11 cellular contexts compared by ENCODE assay signal in genomic region chr10:113326160-113327111, GRCh38.
DNase-seq lines count a peak whose midpoint lies in the region; ATAC-seq, FAIRE-seq and TF ChIP-seq lines count a peak whose summit lies in the region.
"Had no signal": no experiment of that assay in that cellular context is flagged by ENCODE, and none has a peak within 500 bp of the region (broad histone marks: within the 10 kb centered on the region; RNA-seq: fewer than 3 reads in every experiment).

No MANE protein-coding gene starts in this region.

- no peaks in the 10 kb centered on the region for H3K36me3 Mint-ChIP-seq in type B pancreatic cell

- DNase-seq in DMS 273 (lab: John Stamatoyannopoulos, UW; ENCODE audit: unreplicated experiment), result peak; percentile 18
- no peak for DNase-seq in DMS 273 treated with DMSO at 0.1 percent for 48 hours (lab: John Stamatoyannopoulos, UW)
- DNase-seq in HCT116 (ENCODE audit: low read depth, low spot score), result peak; percentile 88
- DNase-seq in MG63, result peak; percentile 87
- peak; percentile 93 for DNase-seq in brain microvascular endothelial cell
- DNase-seq in mesenchymal stem cell, result peak; percentile 93
- DNase-seq in type B pancreatic cell (ENCODE audit: extremely low spot score, unreplicated experiment), result no peak
- DNase-seq in kidney, result no peak

- RAD21 ChIA-PET in HCT116 (lab: Charles Lee; ENCODE audit: low non-redundant PET in 1 of 2, low total read pairs in 2 of 2, uncharacterized antibody in 2 of 2, unreplicated experiment in 2 of 2), result no interaction called here

- peak overlapping the region; percentile 40 for H2AFZ ChIP-seq in HCT116 (ENCODE audit: low read depth, low read length, poor library complexity, severe bottlenecking)
- H2AFZ ChIP-seq in mesenchymal stem cell (ENCODE audit: low read depth, low read length), result no peak overlapping the region

- no peak overlapping the region for H4K91ac ChIP-seq in mesenchymal stem cell (ENCODE audit: low read length)

- no peak overlapping the region for H2AK5ac ChIP-seq in mesenchymal stem cell (ENCODE audit: low read length, severe bottlenecking)

- peak overlapping the region; percentile 60 for H3K4me2 ChIP-seq in HCT116 (ENCODE audit: low read length)
- H3K4me2 ChIP-seq in mesenchymal stem cell (ENCODE audit: low read length, poor library complexity, severe bottlenecking), result no peak overlapping the region

- H3K36me3 ChIP-seq in HCT116 (ENCODE audit: control insufficient read depth in 1 of 2, insufficient read depth in 2 of 2, low read length in 2 of 2) (no peaks in the 10 kb centered on the region), MG63 (no peaks in the 10 kb centered on the region), brain microvascular endothelial cell (replicated peaks) (no peaks in the 10 kb centered on the region), mesenchymal stem cell (ENCODE audit: control insufficient read depth in 1 of 2, insufficient read depth in 2 of 2, low read depth in 1 of 2, low read length in 2 of 2) (no peaks in the 10 kb centered on the region), kidney (ENCODE audit: control insufficient read depth in 1 of 2, insufficient read depth in 2 of 2, low read length in 2 of 2) (no peaks in the 10 kb centered on the region)
- H3K36me3 ChIP-seq: upper lobe of left lung had no signal

- H3K14ac ChIP-seq in mesenchymal stem cell (ENCODE audit: low read length in 2 of 2), result no peak overlapping the region

- H3K4me1 ChIP-seq in HCT116 (ENCODE audit: control insufficient read depth in 1 of 2, insufficient read depth in 2 of 2, low read length in 2 of 2), result peaks cover 18 to 20% of the 10 kb centered on the region in 2 experiments
- H3K4me1 ChIP-seq in mesenchymal stem cell (ENCODE audit: control insufficient read depth, insufficient read depth, low read depth, low read length), result peaks cover 4% of the 10 kb centered on the region
- H3K4me1 ChIP-seq in kidney (ENCODE audit: control insufficient read depth in 1 of 2, insufficient read depth in 1 of 2, low read depth in 1 of 2, low read length in 2 of 2), result no peaks in the 10 kb centered on the region
- H3K4me1 ChIP-seq: upper lobe of left lung had no signal

- CTCF ChIA-PET in HCT116 (lab: Charles Lee), result interaction anchor here (1.2 to 2.2 kb wide), 2 partner anchors 50 to 59 kb away, joined by 3 to 6 read pairs; no protein-coding TSS in a partner anchor

- TF ChIP-seq CTCF in HCT116 (IDR thresholded peaks at IDR 0.05 in 2 of 3, conservative IDR thresholded peaks at IDR 0.05 in 1 of 3; ENCODE audit: borderline replicate concordance in 1 of 3, insufficient read depth in 1 of 3, low read depth in 2 of 3, low read length in 2 of 3) (peak in 2 of 3 experiments; percentile 49 to 68; a peak in 3 of 6 replicates), brain microvascular endothelial cell (IDR thresholded peaks at IDR 0.05; ENCODE audit: low read depth, low read length, missing control alignments) (peak; percentile 59), type B pancreatic cell (conservative IDR thresholded peaks at IDR 0.05) (peak; percentile 62), kidney (IDR thresholded peaks at IDR 0.05; ENCODE audit: borderline replicate concordance, extremely low read depth, insufficient read depth) (no peak)

- H3K79me2 ChIP-seq in HCT116 (ENCODE audit: insufficient read depth, low read length), result no peaks in the 10 kb centered on the region

- H3K23ac ChIP-seq in mesenchymal stem cell (ENCODE audit: low read length in 2 of 2), result no peak overlapping the region

- peak; percentile 33 for TF ChIP-seq RAD21 in HCT116 (IDR thresholded peaks at IDR 0.05; ENCODE audit: low read depth)

- no peaks in the 10 kb centered on the region for H3K27me3 Mint-ChIP-seq in type B pancreatic cell

- no peak overlapping the region for H2BK15ac ChIP-seq in mesenchymal stem cell (ENCODE audit: low read depth, poor library complexity, severe bottlenecking)

- H3K4me3 Mint-ChIP-seq in type B pancreatic cell, result no peak overlapping the region
- H3K4me3 Mint-ChIP-seq: activated naive CD8-positive, alpha-beta T cell had no signal

- peak; percentile 90 for ATAC-seq in HCT116

- H3K9ac ChIP-seq in HCT116 (ENCODE audit: low read length) (no peak overlapping the region), mesenchymal stem cell (ENCODE audit: low read length) (peak overlapping the region; percentile 56), kidney (ENCODE audit: low read length in 2 of 2) (no peak overlapping the region)

- TF ChIP-seq POLR2A in HCT116 (IDR thresholded peaks at IDR 0.05; ENCODE audit: borderline replicate concordance, extremely low read depth, insufficient read depth, insufficient read length), result no peak

- peak overlapping the region; percentile 42 to 46 for H3K4ac ChIP-seq in mesenchymal stem cell (ENCODE audit: low read depth in 1 of 2, low read length in 2 of 2)

- intact Hi-C loops in HCT116 (cut with micrococcal nuclease) (no loop called here), kidney (cut with DNase I) (no loop called here)

- H3K9me3 Mint-ChIP-seq in type B pancreatic cell, result no peaks in the 10 kb centered on the region

- H4K20me1 ChIP-seq in HCT116 (ENCODE audit: insufficient read depth), result no peaks in the 10 kb centered on the region

- POLR2A ChIA-PET in HCT116 (lab: Charles Lee), result no interaction called here

- H3K27me3 ChIP-seq in HCT116 (ENCODE audit: insufficient read depth, low read length), result peaks cover 19% of the 10 kb centered on the region; the same call in 1 of the 2 replicates
- H3K27me3 ChIP-seq in MG63, result no peaks in the 10 kb centered on the region
- no peaks in the 10 kb centered on the region for H3K27me3 ChIP-seq in brain microvascular endothelial cell (replicated peaks)
- peaks cover 0 to 8% of the 10 kb centered on the region in 2 experiments for H3K27me3 ChIP-seq in mesenchymal stem cell (ENCODE audit: control insufficient read depth in 1 of 2, insufficient read depth in 1 of 2, low read length in 2 of 2)
- H3K27me3 ChIP-seq: upper lobe of left lung had no signal

- no TSS peak for BruUV-seq in HCT116 (replicated peaks; lab: Mats Ljungman, UMichigan)

- no peak overlapping the region for H3K18ac ChIP-seq in mesenchymal stem cell (ENCODE audit: low read depth in 1 of 2, low read length in 2 of 2)

- FAIRE-seq in kidney (lab: Jason Lieb, UNC), result no peak

- H4K8ac ChIP-seq in mesenchymal stem cell (ENCODE audit: low read length), result no peak overlapping the region

- H2BK12ac ChIP-seq in mesenchymal stem cell (ENCODE audit: low read length in 2 of 2), result no peak overlapping the region

- H3K9me3 ChIP-seq in HCT116 (ENCODE audit: control insufficient read depth in 1 of 2, insufficient read depth in 1 of 2, low read depth in 1 of 2, low read length in 2 of 2) (no peaks in the 10 kb centered on the region), MG63 (0 out of 2 replicates have a peak, but pooled peaks cover 2% of the 10 kb centered on the region), mesenchymal stem cell (ENCODE audit: control insufficient read depth, low read length) (no peaks in the 10 kb centered on the region), kidney (ENCODE audit: control insufficient read depth in 1 of 2, low read length in 2 of 2) (no peaks in the 10 kb centered on the region)
- H3K9me3 ChIP-seq: upper lobe of left lung had no signal

- in situ Hi-C loops in brain microvascular endothelial cell (cut with HindIII; ENCODE audit: low pct_ligation_motif_present, low sequenced_read_pairs), result no loop called here

- 30% methylated on average over 5 of the region's 5 CpGs for WGBS in mesenchymal stem cell

- peak overlapping the region; percentile 21 for H3K27ac Mint-ChIP-seq in type B pancreatic cell
- H3K27ac Mint-ChIP-seq: activated naive CD8-positive, alpha-beta T cell had no signal

- H3K9me2 ChIP-seq in HCT116 (ENCODE audit: insufficient read depth), result no peaks in the 10 kb centered on the region

- H2BK5ac ChIP-seq in mesenchymal stem cell (ENCODE audit: low read depth, low read length, poor library complexity, severe bottlenecking), result peak overlapping the region; percentile 15

- peaks cover 4% of the 10 kb centered on the region for H3K4me1 Mint-ChIP-seq in type B pancreatic cell (ENCODE audit: unreplicated experiment)

- no peak overlapping the region for H2BK120ac ChIP-seq in mesenchymal stem cell (ENCODE audit: low read depth, low read length)

- H3K79me1 ChIP-seq in mesenchymal stem cell (replicated peaks; ENCODE audit: low read length, poor library complexity, severe bottlenecking), result no peaks in the 10 kb centered on the region

- H3K4me3 ChIP-seq in HCT116 (replicated peaks in 1 of 2; ENCODE audit: low read depth in 1 of 2, low read length in 2 of 2) (0 out of 4 replicates have a peak overlapping the region, but pooled peaks of 1 of the 2 experiments have one; percentile 2), MG63 (no peak overlapping the region), brain microvascular endothelial cell (ENCODE audit: low read depth, low read length) (no peak overlapping the region), mesenchymal stem cell (ENCODE audit: insufficient read depth in 1 of 2, low read depth in 1 of 2, low read length in 2 of 2) (no peak overlapping the region), kidney (ENCODE audit: low read length in 2 of 2) (no peak overlapping the region)
- H3K4me3 ChIP-seq: upper lobe of left lung had no signal

- peak overlapping the region; percentile 30; the same call in 1 of the 2 replicates for H3K27ac ChIP-seq in HCT116 (ENCODE audit: low read depth, low read length)
- H3K27ac ChIP-seq in brain microvascular endothelial cell, result peak overlapping the region; percentile 68
- peak overlapping the region; percentile 51 for H3K27ac ChIP-seq in mesenchymal stem cell (ENCODE audit: low read length, poor library complexity, severe bottlenecking)
- H3K27ac ChIP-seq in kidney (ENCODE audit: low read depth in 2 of 2, low read length in 2 of 2), result no peak overlapping the region
- H3K27ac ChIP-seq: 22Rv1 had no signal

TF ChIP-seq in HCT116, 20 proteins besides CTCF, POLR2A, EP300 and RAD21 (continues in another document):
- TF ChIP-seq ZFX (IDR thresholded peaks at IDR 0.05) (no peak), YY1 (IDR thresholded peaks at IDR 0.05; ENCODE audit: extremely low read depth, insufficient replicate concordance, low read depth, low read length) (no peak), CEBPB (IDR thresholded peaks at IDR 0.05; ENCODE audit: low read depth) (peak; percentile 72), EZH2phosphoT487 (IDR thresholded peaks at IDR 0.05; ENCODE audit: borderline replicate concordance) (no peak), SP1 (IDR thresholded peaks at IDR 0.05; ENCODE audit: low read depth) (peak; percentile 90), EZH2 (IDR thresholded peaks at IDR 0.05) (no peak), FOSL1 (IDR thresholded peaks at IDR 0.05; ENCODE audit: low read depth) (peak; percentile 100), SRF (IDR thresholded peaks at IDR 0.05; ENCODE audit: low read depth) (peak; percentile 86)

Comparison
In these comparisons a context has a peak if more than half of its experiments do, and no peak if none do; other contexts are left out.
1. DNase-seq: peak in DMS 273 (single experiment), HCT116 (single experiment), MG63 (single experiment), brain microvascular endothelial cell (single experiment) and mesenchymal stem cell (single experiment); none in DMS 273 treated with DMSO at 0.1 percent for 48 hours (single experiment), type B pancreatic cell (single experiment) and kidney (single experiment).
2. H3K27ac ChIP-seq: peak in HCT116 (single experiment), brain microvascular endothelial cell (single experiment) and mesenchymal stem cell (single experiment); none in kidney (0 of 2).